ENCODE assay signal across 1 cellular context in the genomic region with DNA sequence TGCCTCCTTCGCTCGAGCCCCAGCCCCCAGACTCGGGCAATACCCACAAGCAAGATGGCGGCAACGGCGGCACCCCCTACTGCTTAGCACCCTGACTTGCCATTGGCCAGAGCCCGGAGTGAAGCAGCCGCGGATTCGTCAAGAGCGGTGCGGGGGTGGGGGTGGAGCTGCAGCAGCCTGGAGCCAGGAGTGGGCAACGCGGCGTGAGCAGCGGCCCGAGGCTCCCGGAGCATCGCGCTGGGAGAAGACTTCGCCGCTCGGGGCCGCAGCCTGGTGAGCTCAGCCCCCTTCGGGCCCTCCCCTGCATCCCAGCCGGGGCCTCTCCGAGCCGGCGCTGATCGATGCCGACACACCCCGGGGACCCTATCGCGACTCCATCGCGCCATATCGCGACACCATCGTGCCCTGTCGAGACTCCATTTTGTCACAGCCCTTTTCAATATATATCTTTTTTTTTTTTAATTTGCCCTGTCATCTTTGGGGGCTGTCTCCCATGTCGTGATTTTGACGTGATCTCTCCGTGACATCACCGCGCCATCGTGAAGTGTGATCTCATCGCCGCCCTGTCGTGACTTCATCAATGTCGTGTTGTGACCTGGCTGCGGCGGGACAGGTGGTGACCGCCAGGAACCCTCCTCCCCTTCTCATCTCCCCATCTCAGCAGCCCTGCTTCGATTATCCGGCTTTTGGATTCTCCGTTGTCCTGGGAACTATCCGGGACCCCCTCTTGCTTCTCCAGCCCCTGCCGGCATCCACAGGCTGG.
A peak's percentile ranks its signal among the peaks of the same experiment; 100 is the strongest.
TF ChIP-seq lines count a peak whose summit lies in the region.

A gene with protein sequence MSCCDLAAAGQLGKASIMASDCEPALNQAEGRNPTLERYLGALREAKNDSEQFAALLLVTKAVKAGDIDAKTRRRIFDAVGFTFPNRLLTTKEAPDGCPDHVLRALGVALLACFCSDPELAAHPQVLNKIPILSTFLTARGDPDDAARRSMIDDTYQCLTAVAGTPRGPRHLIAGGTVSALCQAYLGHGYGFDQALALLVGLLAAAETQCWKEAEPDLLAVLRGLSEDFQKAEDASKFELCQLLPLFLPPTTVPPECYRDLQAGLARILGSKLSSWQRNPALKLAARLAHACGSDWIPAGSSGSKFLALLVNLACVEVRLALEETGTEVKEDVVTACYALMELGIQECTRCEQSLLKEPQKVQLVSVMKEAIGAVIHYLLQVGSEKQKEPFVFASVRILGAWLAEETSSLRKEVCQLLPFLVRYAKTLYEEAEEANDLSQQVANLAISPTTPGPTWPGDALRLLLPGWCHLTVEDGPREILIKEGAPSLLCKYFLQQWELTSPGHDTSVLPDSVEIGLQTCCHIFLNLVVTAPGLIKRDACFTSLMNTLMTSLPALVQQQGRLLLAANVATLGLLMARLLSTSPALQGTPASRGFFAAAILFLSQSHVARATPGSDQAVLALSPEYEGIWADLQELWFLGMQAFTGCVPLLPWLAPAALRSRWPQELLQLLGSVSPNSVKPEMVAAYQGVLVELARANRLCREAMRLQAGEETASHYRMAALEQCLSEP (plus strand): TSS at position 189 of the 763 bp plus-strand sequence. CDS start 392 bp downstream, at position 581.

TF ChIP-seq in K562, 482 proteins besides CTCF, POLR2A, EP300 and RAD21 (continued from another document and continues in another):
- TF ChIP-seq, protein P1, sequence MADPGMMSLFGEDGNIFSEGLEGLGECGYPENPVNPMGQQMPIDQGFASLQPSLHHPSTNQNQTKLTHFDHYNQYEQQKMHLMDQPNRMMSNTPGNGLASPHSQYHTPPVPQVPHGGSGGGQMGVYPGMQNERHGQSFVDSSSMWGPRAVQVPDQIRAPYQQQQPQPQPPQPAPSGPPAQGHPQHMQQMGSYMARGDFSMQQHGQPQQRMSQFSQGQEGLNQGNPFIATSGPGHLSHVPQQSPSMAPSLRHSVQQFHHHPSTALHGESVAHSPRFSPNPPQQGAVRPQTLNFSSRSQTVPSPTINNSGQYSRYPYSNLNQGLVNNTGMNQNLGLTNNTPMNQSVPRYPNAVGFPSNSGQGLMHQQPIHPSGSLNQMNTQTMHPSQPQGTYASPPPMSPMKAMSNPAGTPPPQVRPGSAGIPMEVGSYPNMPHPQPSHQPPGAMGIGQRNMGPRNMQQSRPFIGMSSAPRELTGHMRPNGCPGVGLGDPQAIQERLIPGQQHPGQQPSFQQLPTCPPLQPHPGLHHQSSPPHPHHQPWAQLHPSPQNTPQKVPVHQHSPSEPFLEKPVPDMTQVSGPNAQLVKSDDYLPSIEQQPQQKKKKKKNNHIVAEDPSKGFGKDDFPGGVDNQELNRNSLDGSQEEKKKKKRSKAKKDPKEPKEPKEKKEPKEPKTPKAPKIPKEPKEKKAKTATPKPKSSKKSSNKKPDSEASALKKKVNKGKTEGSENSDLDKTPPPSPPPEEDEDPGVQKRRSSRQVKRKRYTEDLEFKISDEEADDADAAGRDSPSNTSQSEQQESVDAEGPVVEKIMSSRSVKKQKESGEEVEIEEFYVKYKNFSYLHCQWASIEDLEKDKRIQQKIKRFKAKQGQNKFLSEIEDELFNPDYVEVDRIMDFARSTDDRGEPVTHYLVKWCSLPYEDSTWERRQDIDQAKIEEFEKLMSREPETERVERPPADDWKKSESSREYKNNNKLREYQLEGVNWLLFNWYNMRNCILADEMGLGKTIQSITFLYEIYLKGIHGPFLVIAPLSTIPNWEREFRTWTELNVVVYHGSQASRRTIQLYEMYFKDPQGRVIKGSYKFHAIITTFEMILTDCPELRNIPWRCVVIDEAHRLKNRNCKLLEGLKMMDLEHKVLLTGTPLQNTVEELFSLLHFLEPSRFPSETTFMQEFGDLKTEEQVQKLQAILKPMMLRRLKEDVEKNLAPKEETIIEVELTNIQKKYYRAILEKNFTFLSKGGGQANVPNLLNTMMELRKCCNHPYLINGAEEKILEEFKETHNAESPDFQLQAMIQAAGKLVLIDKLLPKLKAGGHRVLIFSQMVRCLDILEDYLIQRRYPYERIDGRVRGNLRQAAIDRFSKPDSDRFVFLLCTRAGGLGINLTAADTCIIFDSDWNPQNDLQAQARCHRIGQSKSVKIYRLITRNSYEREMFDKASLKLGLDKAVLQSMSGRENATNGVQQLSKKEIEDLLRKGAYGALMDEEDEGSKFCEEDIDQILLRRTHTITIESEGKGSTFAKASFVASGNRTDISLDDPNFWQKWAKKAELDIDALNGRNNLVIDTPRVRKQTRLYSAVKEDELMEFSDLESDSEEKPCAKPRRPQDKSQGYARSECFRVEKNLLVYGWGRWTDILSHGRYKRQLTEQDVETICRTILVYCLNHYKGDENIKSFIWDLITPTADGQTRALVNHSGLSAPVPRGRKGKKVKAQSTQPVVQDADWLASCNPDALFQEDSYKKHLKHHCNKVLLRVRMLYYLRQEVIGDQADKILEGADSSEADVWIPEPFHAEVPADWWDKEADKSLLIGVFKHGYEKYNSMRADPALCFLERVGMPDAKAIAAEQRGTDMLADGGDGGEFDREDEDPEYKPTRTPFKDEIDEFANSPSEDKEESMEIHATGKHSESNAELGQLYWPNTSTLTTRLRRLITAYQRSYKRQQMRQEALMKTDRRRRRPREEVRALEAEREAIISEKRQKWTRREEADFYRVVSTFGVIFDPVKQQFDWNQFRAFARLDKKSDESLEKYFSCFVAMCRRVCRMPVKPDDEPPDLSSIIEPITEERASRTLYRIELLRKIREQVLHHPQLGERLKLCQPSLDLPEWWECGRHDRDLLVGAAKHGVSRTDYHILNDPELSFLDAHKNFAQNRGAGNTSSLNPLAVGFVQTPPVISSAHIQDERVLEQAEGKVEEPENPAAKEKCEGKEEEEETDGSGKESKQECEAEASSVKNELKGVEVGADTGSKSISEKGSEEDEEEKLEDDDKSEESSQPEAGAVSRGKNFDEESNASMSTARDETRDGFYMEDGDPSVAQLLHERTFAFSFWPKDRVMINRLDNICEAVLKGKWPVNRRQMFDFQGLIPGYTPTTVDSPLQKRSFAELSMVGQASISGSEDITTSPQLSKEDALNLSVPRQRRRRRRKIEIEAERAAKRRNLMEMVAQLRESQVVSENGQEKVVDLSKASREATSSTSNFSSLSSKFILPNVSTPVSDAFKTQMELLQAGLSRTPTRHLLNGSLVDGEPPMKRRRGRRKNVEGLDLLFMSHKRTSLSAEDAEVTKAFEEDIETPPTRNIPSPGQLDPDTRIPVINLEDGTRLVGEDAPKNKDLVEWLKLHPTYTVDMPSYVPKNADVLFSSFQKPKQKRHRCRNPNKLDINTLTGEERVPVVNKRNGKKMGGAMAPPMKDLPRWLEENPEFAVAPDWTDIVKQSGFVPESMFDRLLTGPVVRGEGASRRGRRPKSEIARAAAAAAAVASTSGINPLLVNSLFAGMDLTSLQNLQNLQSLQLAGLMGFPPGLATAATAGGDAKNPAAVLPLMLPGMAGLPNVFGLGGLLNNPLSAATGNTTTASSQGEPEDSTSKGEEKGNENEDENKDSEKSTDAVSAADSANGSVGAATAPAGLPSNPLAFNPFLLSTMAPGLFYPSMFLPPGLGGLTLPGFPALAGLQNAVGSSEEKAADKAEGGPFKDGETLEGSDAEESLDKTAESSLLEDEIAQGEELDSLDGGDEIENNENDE (IDR thresholded peaks at IDR 0.05; ENCODE audit: low read depth, low read length) = no peak
- TF ChIP-seq BRD9 (IDR thresholded peaks at IDR 0.05; ENCODE audit: low read depth, partially characterized antibody) (peak; percentile 60), L3MBTL2 (IDR thresholded peaks at IDR 0.05) (peak; percentile 71; the same call in 1 of the 2 replicates), TEAD4 (IDR thresholded peaks at IDR 0.05; ENCODE audit: low read length) (no peak), TEAD4 (CRISPR knock-in tag; IDR thresholded peaks at IDR 0.05; ENCODE audit: borderline replicate concordance) (no peak), HDAC8 (tag; IDR thresholded peaks at IDR 0.05) (peak; percentile 40; the same call in 1 of the 2 replicates), CC2D1A (IDR thresholded peaks at IDR 0.05) (peak; percentile 18; the same call in 1 of the 2 replicates), ILK (tag; IDR thresholded peaks at IDR 0.05; ENCODE audit: borderline replicate concordance, low read depth) (no peak), PHF8 (IDR thresholded peaks at IDR 0.05; ENCODE audit: borderline replicate concordance, low read length) (peak; percentile 79; the same call in 1 of the 2 replicates), HNRNPK (IDR thresholded peaks at IDR 0.05; ENCODE audit: low read depth, low read length, poor library complexity, severe bottlenecking) (no peak), KDM2B (CRISPR knock-in tag; IDR thresholded peaks at IDR 0.05) (0 out of 2 replicates have a peak, but pooled peaks have one; percentile 12), EGR1 (conservative IDR thresholded peaks at IDR 0.05) (peak; percentile 100), CCAR2 (IDR thresholded peaks at IDR 0.05; ENCODE audit: low read depth, low read length) (no peak), ZNF232 (CRISPR knock-in tag; IDR thresholded peaks at IDR 0.05) (no peak), CBX1 (IDR thresholded peaks at IDR 0.05; ENCODE audit: low read depth) (no peak), ZNF696 (CRISPR knock-in tag; conservative IDR thresholded peaks at IDR 0.05) (no peak), CHD1 (IDR thresholded peaks at IDR 0.05; ENCODE audit: low read length) (peak; percentile 79), RFX5 (IDR thresholded peaks at IDR 0.05; ENCODE audit: low read depth, low read length) (no peak), NCOR1 (IDR thresholded peaks at IDR 0.05) (no peak), FOXJ3 (CRISPR knock-in tag; IDR thresholded peaks at IDR 0.05) (no peak), MYC (IDR thresholded peaks at IDR 0.05; ENCODE audit: low read depth, low read length) (peak; percentile 93), MYC (CRISPR knock-in tag; IDR thresholded peaks at IDR 0.05; ENCODE audit: borderline replicate concordance, low read depth) (peak; percentile 70; the same call in 1 of the 2 replicates)
- TF ChIP-seq, protein P2, sequence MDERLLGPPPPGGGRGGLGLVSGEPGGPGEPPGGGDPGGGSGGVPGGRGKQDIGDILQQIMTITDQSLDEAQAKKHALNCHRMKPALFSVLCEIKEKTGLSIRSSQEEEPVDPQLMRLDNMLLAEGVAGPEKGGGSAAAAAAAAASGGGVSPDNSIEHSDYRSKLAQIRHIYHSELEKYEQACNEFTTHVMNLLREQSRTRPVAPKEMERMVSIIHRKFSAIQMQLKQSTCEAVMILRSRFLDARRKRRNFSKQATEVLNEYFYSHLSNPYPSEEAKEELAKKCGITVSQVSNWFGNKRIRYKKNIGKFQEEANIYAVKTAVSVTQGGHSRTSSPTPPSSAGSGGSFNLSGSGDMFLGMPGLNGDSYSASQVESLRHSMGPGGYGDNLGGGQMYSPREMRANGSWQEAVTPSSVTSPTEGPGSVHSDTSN (CRISPR knock-in tag; IDR thresholded peaks at IDR 0.05; ENCODE audit: low read depth) = no peak
- TF ChIP-seq, protein P2 (tag; conservative IDR thresholded peaks at IDR 0.05; ENCODE audit: low read depth) = no peak
- TF ChIP-seq, protein P3, sequence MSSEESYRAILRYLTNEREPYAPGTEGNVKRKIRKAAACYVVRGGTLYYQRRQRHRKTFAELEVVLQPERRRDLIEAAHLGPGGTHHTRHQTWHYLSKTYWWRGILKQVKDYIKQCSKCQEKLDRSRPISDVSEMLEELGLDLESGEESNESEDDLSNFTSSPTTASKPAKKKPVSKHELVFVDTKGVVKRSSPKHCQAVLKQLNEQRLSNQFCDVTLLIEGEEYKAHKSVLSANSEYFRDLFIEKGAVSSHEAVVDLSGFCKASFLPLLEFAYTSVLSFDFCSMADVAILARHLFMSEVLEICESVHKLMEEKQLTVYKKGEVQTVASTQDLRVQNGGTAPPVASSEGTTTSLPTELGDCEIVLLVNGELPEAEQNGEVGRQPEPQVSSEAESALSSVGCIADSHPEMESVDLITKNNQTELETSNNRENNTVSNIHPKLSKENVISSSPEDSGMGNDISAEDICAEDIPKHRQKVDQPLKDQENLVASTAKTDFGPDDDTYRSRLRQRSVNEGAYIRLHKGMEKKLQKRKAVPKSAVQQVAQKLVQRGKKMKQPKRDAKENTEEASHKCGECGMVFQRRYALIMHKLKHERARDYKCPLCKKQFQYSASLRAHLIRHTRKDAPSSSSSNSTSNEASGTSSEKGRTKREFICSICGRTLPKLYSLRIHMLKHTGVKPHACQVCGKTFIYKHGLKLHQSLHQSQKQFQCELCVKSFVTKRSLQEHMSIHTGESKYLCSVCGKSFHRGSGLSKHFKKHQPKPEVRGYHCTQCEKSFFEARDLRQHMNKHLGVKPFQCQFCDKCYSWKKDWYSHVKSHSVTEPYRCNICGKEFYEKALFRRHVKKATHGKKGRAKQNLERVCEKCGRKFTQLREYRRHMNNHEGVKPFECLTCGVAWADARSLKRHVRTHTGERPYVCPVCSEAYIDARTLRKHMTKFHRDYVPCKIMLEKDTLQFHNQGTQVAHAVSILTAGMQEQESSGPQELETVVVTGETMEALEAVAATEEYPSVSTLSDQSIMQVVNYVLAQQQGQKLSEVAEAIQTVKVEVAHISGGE (CRISPR knock-in tag; IDR thresholded peaks at IDR 0.05) = no peak; a peak in 2 of 6 replicates
- TF ChIP-seq, protein P4, sequence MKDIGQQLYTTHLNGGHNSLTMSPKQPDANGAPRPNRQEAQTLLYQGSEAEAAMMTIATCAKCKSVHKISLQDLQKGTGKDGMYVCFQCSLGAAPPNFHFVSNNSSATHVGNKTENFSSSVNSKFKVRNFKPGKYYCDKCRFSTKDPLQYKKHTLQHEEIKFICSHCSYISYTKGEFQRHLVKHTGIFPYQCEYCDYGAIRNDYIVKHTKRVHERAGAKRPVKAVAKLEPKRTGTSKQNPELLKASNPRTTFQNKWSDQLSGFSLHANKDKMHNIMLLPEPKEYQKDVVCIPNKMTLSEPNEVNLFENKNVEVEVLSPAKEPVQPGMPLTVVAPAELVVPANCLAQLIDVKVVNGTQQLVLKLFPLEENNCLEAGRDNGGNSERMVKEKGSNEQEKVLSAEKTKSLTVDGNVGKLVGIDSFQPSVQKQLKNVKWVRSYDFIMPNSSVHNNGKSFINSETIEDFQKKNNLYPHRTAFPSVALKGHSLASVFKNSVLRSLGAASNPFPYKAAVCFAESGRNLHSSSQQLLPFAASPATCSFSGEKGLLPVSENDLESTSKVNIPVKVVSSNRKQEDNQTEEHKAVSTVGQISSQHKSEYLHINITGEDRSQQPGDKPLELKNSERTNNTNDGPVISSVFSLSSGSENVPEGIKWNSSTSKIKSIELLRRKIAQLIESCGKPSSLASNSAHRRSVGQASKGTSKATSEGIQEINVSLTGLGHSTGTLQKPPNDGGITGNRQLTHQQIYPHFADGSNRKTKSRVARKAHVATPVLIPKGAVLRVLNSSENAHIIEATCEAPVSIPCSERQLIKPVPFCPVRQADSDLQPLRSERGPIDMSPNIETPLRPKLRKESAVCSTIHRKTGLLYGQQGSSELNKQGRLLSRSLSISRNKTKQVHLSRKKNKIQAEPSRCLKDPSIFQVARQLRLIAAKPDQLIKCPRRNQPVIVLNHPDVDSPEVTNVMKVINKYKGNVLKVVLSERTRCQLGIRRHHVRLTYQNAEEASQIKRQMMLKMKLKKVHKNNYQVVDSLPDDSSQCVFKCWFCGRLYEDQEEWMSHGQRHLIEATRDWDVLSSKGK (CRISPR knock-in tag; IDR thresholded peaks at IDR 0.05) = no peak
